Comparison of ENCODE assay signal across 14 cellular contexts in genomic region chr6:79614326-79615285, GRCh38. TPM values are rescaled to one million over a fixed set of nuclear protein-coding genes. Genes with fewer than 3 reads are reported as not detected.
DNase-seq lines count a peak whose midpoint lies in the region; ATAC-seq and TF ChIP-seq lines count a peak whose summit lies in the region.
"Had no signal": no experiment of that assay in that cellular context is flagged by ENCODE, and none has a peak within 500 bp of the region (broad histone marks: within the 10 kb centered on the region; RNA-seq: fewer than 3 reads in every experiment).

No MANE protein-coding gene starts in this region.

- H3K4me1 ChIP-seq in lower lobe of right lung: no peaks in the 10 kb centered on the region
- H3K4me1 ChIP-seq: foreskin keratinocyte had no signal

- no peaks in the 10 kb centered on the region for H3K27me3 ChIP-seq in lower lobe of right lung (ENCODE audit: low read depth)
- H3K27me3 ChIP-seq: BE2C, foreskin keratinocyte, neutrophil had no signal

- no peaks in the 10 kb centered on the region for H3K9me3 ChIP-seq in lower lobe of right lung
- H3K9me3 ChIP-seq: BE2C, neutrophil had no signal

- no peak overlapping the region for H3K27ac ChIP-seq in lower lobe of right lung
- H3K27ac ChIP-seq: foreskin keratinocyte, neutrophil had no signal

- ATAC-seq in GM18867 (IDR thresholded peaks at IDR 0.05; ENCODE audit: unreplicated experiment) (peak; percentile 90), GM21526 (IDR thresholded peaks at IDR 0.05; ENCODE audit: low FRiP score, unreplicated experiment) (peak; percentile 64), HG03439 (IDR thresholded peaks at IDR 0.05; ENCODE audit: unreplicated experiment) (peak; percentile 69), lower lobe of right lung (peak; percentile 11 to 25)
- ATAC-seq: foreskin keratinocyte had no signal

- intact Hi-C loops in lower lobe of right lung (cut with DNase I): no loop called here

- H3K4me3 ChIP-seq in lower lobe of right lung: no peak overlapping the region

- TF ChIP-seq CTCF in lower lobe of right lung (IDR thresholded peaks at IDR 0.05): no peak

- DNase-seq in lower lobe of right lung (no peak), NCI-H82 (lab: John Stamatoyannopoulos, UW) (no peak), 8988T (no peak)
- no peak for DNase-seq in activated CD4-positive, CD25-positive, alpha-beta regulatory T cell treated with anti-CD3 and anti-CD28 coated beads, Interleukin-2, amount 50 U/mL, for 72 hours
- no peak for DNase-seq in activated CD4-positive, CD25-positive, alpha-beta regulatory T cell (lab: John Stamatoyannopoulos, UW)
- DNase-seq: BE2C, foreskin keratinocyte, GDM1, kidney, NCI-H2029 had no signal

- H3K36me3 ChIP-seq in lower lobe of right lung: no peaks in the 10 kb centered on the region
- H3K36me3 ChIP-seq: BE2C, neutrophil had no signal

RNA-seq across cellular contexts. Expression of gene SH3BGRL2, which starts 16.5 kb away (rescaled TPM):
- total RNA-seq in lower lobe of right lung: 28.9 TPM

Comparison
In these comparisons a context has a peak if more than half of its experiments do, and no peak if none do; other contexts are left out.
1. ATAC-seq: peak in every context shown above with its lines; median percentile 90 in GM18867; 69 in HG03439; 64 in GM21526; 18 in lower lobe of right lung.